In the genomic region with DNA sequence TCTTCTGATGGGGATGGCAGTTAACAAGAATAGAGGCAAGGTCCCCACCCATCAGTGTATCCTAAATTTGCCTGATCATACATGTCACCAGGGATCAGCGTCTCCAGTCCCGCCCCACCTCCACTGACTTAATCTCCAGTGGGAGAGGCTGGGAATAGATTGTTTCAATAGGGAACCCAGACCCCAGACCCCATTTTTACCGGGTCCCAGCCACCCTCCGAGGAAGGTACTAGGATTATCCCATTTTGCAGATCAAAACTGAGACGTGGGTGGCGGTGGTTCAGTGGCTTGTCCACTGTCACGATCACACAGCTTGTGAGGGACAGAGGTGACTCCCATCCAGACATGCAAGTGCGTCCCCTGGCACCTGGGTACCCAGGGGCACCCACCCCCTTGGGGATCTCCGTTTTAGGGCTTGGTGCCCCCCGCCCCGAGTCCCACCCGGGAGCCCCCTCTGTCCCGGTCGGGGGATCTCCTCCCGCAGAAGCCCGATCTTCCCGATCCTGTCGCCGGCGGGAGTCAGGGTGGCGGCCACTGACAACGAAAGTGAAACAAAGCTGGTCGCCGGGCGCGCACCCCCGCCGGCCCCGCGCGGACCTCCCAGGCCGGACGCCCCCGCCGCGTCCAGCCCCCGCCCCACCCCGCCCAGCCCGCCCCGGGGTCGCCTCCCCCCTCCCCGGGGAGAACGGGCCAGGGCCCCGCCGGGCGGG, we compare ENCODE assay signal across 8 cellular contexts. TPM values are rescaled to one million over a fixed set of nuclear protein-coding genes. Genes with fewer than 3 reads are reported as not detected.
DNase-seq lines count a peak whose midpoint lies in the region; ATAC-seq and TF ChIP-seq lines count a peak whose summit lies in the region.

No MANE protein-coding gene starts in this region.

- H3K27me3 ChIP-seq in cardiac muscle cell = no peaks in the 10 kb centered on the region

- TF ChIP-seq CTCF in C4-2B (conservative IDR thresholded peaks at IDR 0.05) (no peak), cardiac muscle cell (IDR thresholded peaks at IDR 0.05; ENCODE audit: low read depth, low read length) (no peak), osteocyte (IDR thresholded peaks at IDR 0.05) (no peak)

- peak overlapping the region; percentile 96 for H3K27ac ChIP-seq in C4-2B
- H3K27ac ChIP-seq in cardiac muscle cell = peak overlapping the region; percentile 82

- no peaks in the 10 kb centered on the region for H3K27me3 Mint-ChIP-seq in osteocyte (ENCODE audit: unreplicated experiment)

- peaks cover 59% of the 10 kb centered on the region for H3K4me1 Mint-ChIP-seq in osteocyte (ENCODE audit: unreplicated experiment)

- H3K9me3 ChIP-seq in cardiac muscle cell (ENCODE audit: low read depth) = no peaks in the 10 kb centered on the region

- no peaks in the 10 kb centered on the region for H3K36me3 ChIP-seq in cardiac muscle cell

- peaks cover 15% of the 10 kb centered on the region for H3K4me1 ChIP-seq in cardiac muscle cell (ENCODE audit: low read depth)

- peak overlapping the region; percentile 93 to 95 for H3K27ac Mint-ChIP-seq in activated naive CD4-positive, alpha-beta T cell treated with anti-CD3 and anti-CD28 coated beads, Interleukin-2, amount 50 U/mL, for 72 hours
- H3K27ac Mint-ChIP-seq in osteocyte (ENCODE audit: unreplicated experiment) = peak overlapping the region; percentile 92

- H3K4me3 ChIP-seq in cardiac muscle cell = peak overlapping the region; percentile 98

- peaks cover 15 to 31% of the 10 kb centered on the region in 2 donors for H3K36me3 Mint-ChIP-seq in activated naive CD4-positive, alpha-beta T cell treated with anti-CD3 and anti-CD28 coated beads, Interleukin-2, amount 50 U/mL, for 72 hours
- no peaks in the 10 kb centered on the region for H3K36me3 Mint-ChIP-seq in osteocyte (ENCODE audit: unreplicated experiment)

- ATAC-seq in GM21723 (IDR thresholded peaks at IDR 0.05; ENCODE audit: unreplicated experiment) = peak; percentile 46
- ATAC-seq in activated naive CD4-positive, alpha-beta T cell treated with anti-CD3 and anti-CD28 coated beads, Interleukin-2, amount 50 U/mL, for 72 hours = peak; percentile 23 to 66

- DNase-seq in NCI-H748 treated with DMSO at 0.1 percent for 48 hours (lab: John Stamatoyannopoulos, UW) (peak; percentile 16), cardiac muscle cell (ENCODE audit: low read depth in 1 of 2, low spot score in 1 of 2) (no peak), osteocyte (ENCODE audit: extremely low spot score, unreplicated experiment) (peak; percentile 86), cerebellar nuclear complex (lab: John Stamatoyannopoulos, UW) (no peak), NOMO-1 treated with DMSO at 0.1 percent for 48 hours (lab: John Stamatoyannopoulos, UW; ENCODE audit: unreplicated experiment) (no peak)
- no peak for DNase-seq in activated naive CD4-positive, alpha-beta T cell treated with anti-CD3 and anti-CD28 coated beads, Interleukin-2, amount 50 U/mL, for 72 hours (ENCODE audit: low spot score in 2 of 2)

- H3K9me3 Mint-ChIP-seq in activated naive CD4-positive, alpha-beta T cell treated with anti-CD3 and anti-CD28 coated beads, Interleukin-2, amount 50 U/mL, for 72 hours = no peaks in the 10 kb centered on the region
- no peaks in the 10 kb centered on the region for H3K9me3 Mint-ChIP-seq in osteocyte (ENCODE audit: unreplicated experiment)

- H3K4me3 Mint-ChIP-seq in osteocyte (ENCODE audit: unreplicated experiment) = peak overlapping the region; percentile 81

RNA-seq across cellular contexts. Expression of gene WSB2, which starts 0.5 kb away (rescaled TPM):
- 10 to 100 TPM; 39.7 to 61.6 TPM for total RNA-seq in activated naive CD4-positive, alpha-beta T cell treated with anti-CD3 and anti-CD28 coated beads, Interleukin-2, amount 50 U/mL, for 72 hours
- total RNA-seq in cardiac muscle cell (38.0 and 54.3 TPM in 2 replicates), osteocyte (94.7 and 98.2 TPM in 2 replicates)
- 31.7 and 31.9 TPM in 2 replicates for polyA plus RNA-seq in cardiac muscle cell

RNA-seq across cellular contexts. Expression of gene VSIG10, which starts 43.4 kb away (rescaled TPM):
- total RNA-seq in activated naive CD4-positive, alpha-beta T cell treated with anti-CD3 and anti-CD28 coated beads, Interleukin-2, amount 50 U/mL, for 72 hours = 1 to 10 TPM; 2.6 to 6.3 TPM
- 9.0 and 10.9 TPM in 2 replicates for total RNA-seq in cardiac muscle cell
- 6.7 and 7.2 TPM in 2 replicates for polyA plus RNA-seq in cardiac muscle cell
- total RNA-seq in osteocyte = 20.7 and 21.7 TPM in 2 replicates

RNA-seq across cellular contexts. Expression of gene RFC5, which starts 44.0 kb away (rescaled TPM):
- total RNA-seq in activated naive CD4-positive, alpha-beta T cell treated with anti-CD3 and anti-CD28 coated beads, Interleukin-2, amount 50 U/mL, for 72 hours = 10 to 100 TPM; 69.6 to 88.0 TPM
- total RNA-seq in cardiac muscle cell (25.6 and 28.4 TPM in 2 replicates), osteocyte (12.7 and 13.2 TPM in 2 replicates)
- polyA plus RNA-seq in cardiac muscle cell = 27.4 and 31.5 TPM in 2 replicates

Comparison
In these comparisons a context has a peak if more than half of its experiments do, and no peak if none do; other contexts are left out.
1. DNase-seq: peak in NCI-H748 treated with DMSO at 0.1 percent for 48 hours (single experiment) and osteocyte (single experiment); none in activated naive CD4-positive, alpha-beta T cell treated with anti-CD3 and anti-CD28 coated beads, Interleukin-2, amount 50 U/mL, for 72 hours (0 of 2), cardiac muscle cell (0 of 2), cerebellar nuclear complex (0 of 2) and NOMO-1 treated with DMSO at 0.1 percent for 48 hours (single experiment).